34 cellular contexts compared by ENCODE assay signal in the genomic region with DNA sequence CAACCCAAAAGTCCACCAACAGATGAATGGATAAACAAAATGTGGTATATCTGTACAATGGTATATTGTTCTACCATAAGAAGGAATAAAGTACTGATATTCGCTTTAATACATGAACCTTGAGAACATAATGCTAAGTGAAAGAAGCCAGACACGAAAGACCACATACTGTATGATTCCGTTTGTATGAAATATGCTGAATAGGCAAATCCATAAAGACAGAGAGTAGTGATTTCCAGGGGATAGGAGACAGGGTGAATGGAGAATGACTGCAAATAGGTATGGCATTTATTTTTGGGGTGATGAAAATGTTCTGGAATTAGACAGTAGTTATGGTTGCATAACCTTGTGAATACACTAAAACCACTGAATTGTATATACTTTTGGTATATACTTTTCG. TPM values are rescaled to one million over a fixed set of nuclear protein-coding genes. Genes with fewer than 3 reads are reported as not detected.
"Had no signal": no experiment of that assay in that cellular context is flagged by ENCODE, and none has a peak within 500 bp of the region (broad histone marks: within the 10 kb centered on the region; RNA-seq: fewer than 3 reads in every experiment).

No MANE protein-coding gene starts in this region.

- H3K27ac ChIP-seq: neural progenitor cell, ovary, parathyroid adenoma, psoas muscle, skin epidermis, spleen, suprapubic skin, testis, tibial artery, transverse colon, upper lobe of right lung, vagina had no signal

- H3K9me3 Mint-ChIP-seq: natural killer cell; nephron; neural progenitor cell; stimulated activated memory B cell treated with anti-CD40 and anti-IgM and Interleukin-4, amounts not matched to agents 10 μg/mL and 1 μg/mL and 100 μg/mL, for 72 hours; stimulated activated naive CD8-positive, alpha-beta T cell treated with anti-CD3 and anti-CD28 coated beads, Interleukin-15, amount 100 ng/mL, for 72 hours; type B pancreatic cell had no signal

- H3K4me3 Mint-ChIP-seq: natural killer cell; nephron; neural progenitor cell; stimulated activated memory B cell treated with anti-CD40 and anti-IgM and Interleukin-4, amounts not matched to agents 10 μg/mL and 1 μg/mL and 100 μg/mL, for 72 hours; stimulated activated naive CD8-positive, alpha-beta T cell treated with anti-CD3 and anti-CD28 coated beads, Interleukin-15, amount 100 ng/mL, for 72 hours; type B pancreatic cell had no signal

- H3K27me3 Mint-ChIP-seq: stimulated activated memory B cell treated with anti-CD40 and anti-IgM and Interleukin-4, amounts not matched to agents 10 μg/mL and 1 μg/mL and 100 μg/mL, for 72 hours; stimulated activated naive CD8-positive, alpha-beta T cell treated with anti-CD3 and anti-CD28 coated beads, Interleukin-15, amount 100 ng/mL, for 72 hours; type B pancreatic cell had no signal

- DNase-seq: natural killer cell; occipital lobe; ovary; posterior cingulate gyrus; psoas muscle; right cardiac atrium; spleen; stimulated activated CD4-positive, alpha-beta T cell treated with anti-CD3 and anti-CD28 coated beads, Interleukin-12 subunit alpha, Interleukin-12 subunit beta, amount 100 ng/mL, for 4 hours; stimulated activated CD4-positive, alpha-beta T cell treated with anti-CD3 and anti-CD28 coated beads, Interleukin-1b, Interleukin-23, amount 100 ng/mL, for 48 hours; stimulated activated CD4-positive, alpha-beta T cell treated with anti-CD3 and anti-CD28 coated beads, Interleukin-4, amount 100 ng/mL, for 1 hour; stimulated activated CD4-positive, alpha-beta T cell treated with anti-CD3 and anti-CD28 coated beads, Interleukin-4, amount 100 ng/mL, for 4 hours; stimulated activated CD8-positive, alpha-beta memory T cell treated with anti-CD3 and anti-CD28 coated beads, Interleukin-4, amount 100 ng/mL, for 48 hours; stimulated activated naive CD4-positive, alpha-beta T cell; stimulated activated naive CD8-positive, alpha-beta T cell treated with anti-CD3 and anti-CD28 coated beads, Interleukin-15, amount 100 ng/mL, for 72 hours; stimulated activated naive CD8-positive, alpha-beta T cell treated with anti-CD3 and anti-CD28 coated beads, Interleukin-15, Interleukin-2, amounts not matched to agents 100 U/mL and 50 U/mL, for 24 hours; substantia nigra; testis; tibial artery; transverse colon; upper lobe of right lung had no signal

- H3K9ac ChIP-seq: neural progenitor cell, parathyroid adenoma had no signal

- H3K27ac Mint-ChIP-seq: natural killer cell; nephron; neural progenitor cell; progenitor cell of endocrine pancreas; stimulated activated memory B cell treated with anti-CD40 and anti-IgM and Interleukin-4, amounts not matched to agents 10 μg/mL and 1 μg/mL and 100 μg/mL, for 72 hours; stimulated activated naive CD8-positive, alpha-beta T cell treated with anti-CD3 and anti-CD28 coated beads, Interleukin-15, amount 100 ng/mL, for 72 hours; type B pancreatic cell had no signal

- H3K36me3 ChIP-seq: neural progenitor cell, ovary, suprapubic skin, upper lobe of right lung, vagina had no signal

- H2AFZ ChIP-seq: neural progenitor cell, parathyroid adenoma had no signal

- H3K4me1 ChIP-seq: parathyroid adenoma, psoas muscle, suprapubic skin, testis, tibial artery, vagina had no signal

- H3K4me2 ChIP-seq: neural progenitor cell, smooth muscle cell had no signal

- H3K9me3 ChIP-seq: ovary, psoas muscle, spleen, suprapubic skin, testis, tibial artery, transverse colon, upper lobe of right lung, vagina had no signal

- H3K79me2 ChIP-seq: parathyroid adenoma had no signal

- H3K4me3 ChIP-seq: neural progenitor cell, ovary, psoas muscle, skin epidermis, smooth muscle cell, spleen, suprapubic skin, testis, tibial artery, transverse colon, upper lobe of right lung, vagina had no signal

- ATAC-seq: natural killer cell; psoas muscle; right cardiac atrium; sciatic nerve; stimulated activated memory B cell treated with anti-CD40 and anti-IgM and Interleukin-4, amounts not matched to agents 10 μg/mL and 1 μg/mL and 100 μg/mL, for 72 hours; stimulated activated naive CD8-positive, alpha-beta T cell treated with anti-CD3 and anti-CD28 coated beads, Interleukin-15, amount 100 ng/mL, for 72 hours; stimulated activated naive CD8-positive, alpha-beta T cell treated with anti-CD3 and anti-CD28 coated beads, Interleukin-15, Interleukin-2, amounts not matched to agents 100 U/mL and 50 U/mL, for 24 hours; upper lobe of right lung had no signal

- H3K36me3 Mint-ChIP-seq: natural killer cell had no signal

- H3K27me3 ChIP-seq: neural progenitor cell, ovary, spleen, suprapubic skin, testis, tibial artery, transverse colon, upper lobe of right lung, vagina had no signal

RNA-seq across cellular contexts. Expression of a gene that starts 28.6 kb away (rescaled TPM):
- total RNA-seq: natural killer cell, psoas muscle, right cardiac atrium, spleen, urinary bladder, vagina had no signal
- polyA plus RNA-seq: neural cell, smooth muscle cell had no signal

RNA-seq across cellular contexts. Expression of a gene that starts 48.0 kb away (rescaled TPM):
- total RNA-seq: natural killer cell, osteoblast, psoas muscle, right cardiac atrium, smooth muscle cell, suprapubic skin, upper lobe of right lung, urinary bladder, vagina had no signal
- polyA plus RNA-seq: psoas muscle, right cardiac atrium, smooth muscle cell, spleen, urinary bladder had no signal
